ENCODE assay signal across 11 cellular contexts in genomic region chr5:44401611-44402010, GRCh38. TPM values are rescaled to one million over a fixed set of nuclear protein-coding genes. Genes with fewer than 3 reads are reported as not detected.
"Had no signal": no experiment of that assay in that cellular context is flagged by ENCODE, and none has a peak within 500 bp of the region (broad histone marks: within the 10 kb centered on the region; RNA-seq: fewer than 3 reads in every experiment).

No MANE protein-coding gene starts in this region.

- ATAC-seq: GM23338, HCT116 had no signal

- H3K9ac ChIP-seq: GM23248 had no signal

- DNase-seq: GM23248, GOT3, H7, H9, HCEC 1CT, HFFc6 had no signal

- FAIRE-seq: H1 had no signal

- H3K27ac ChIP-seq: GM23248 had no signal

- H3K4me3 ChIP-seq: GM23248, GM23338, HAP-1 had no signal

- H3K4me1 ChIP-seq: HAP-1 had no signal

- H3K36me3 ChIP-seq: HAP-1 had no signal

- H2AFZ ChIP-seq: GM23248, GM23338 had no signal

- H3K4me2 ChIP-seq: GM23338 had no signal

- H3K9me3 ChIP-seq: HAP-1 had no signal

RNA-seq across cellular contexts. Expression of gene FGF10, which starts 12.4 kb away (rescaled TPM):
- total RNA-seq: GM23248, H4, H9, HFFc6 had no signal
- polyA plus RNA-seq: GM23248 had no signal
